Comparison of ENCODE assay signal across 3 cellular contexts in the genomic region with DNA sequence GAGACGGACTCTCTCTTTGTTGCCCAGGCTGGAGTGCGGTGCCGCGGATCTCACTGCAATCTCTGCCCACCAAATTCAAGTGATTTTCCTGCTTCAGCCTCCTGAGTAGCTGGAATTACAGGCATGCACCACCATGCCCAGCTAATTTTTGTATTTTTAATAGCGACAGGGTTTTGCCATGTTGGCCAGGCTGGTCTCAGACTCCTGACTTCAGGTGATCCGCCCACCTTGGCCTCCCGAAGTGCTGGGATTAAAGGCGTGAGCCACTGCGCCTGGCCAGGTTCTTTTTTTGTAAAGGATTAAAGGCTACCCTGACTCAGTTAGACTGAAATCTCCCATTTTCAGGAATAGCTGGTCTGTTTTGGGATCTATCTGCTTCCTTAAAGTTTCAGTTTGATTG. TPM values are rescaled to one million over a fixed set of nuclear protein-coding genes. Genes with fewer than 3 reads are reported as not detected.
"Had no signal": no experiment of that assay in that cellular context is flagged by ENCODE, and none has a peak within 500 bp of the region (broad histone marks: within the 10 kb centered on the region; RNA-seq: fewer than 3 reads in every experiment).

No MANE protein-coding gene starts in this region.

RNA-seq across cellular contexts. Expression of gene TBX2, which starts 40.1 kb away (rescaled TPM):
- total RNA-seq: H1, H7, H9 had no signal
- polyA plus RNA-seq: H1 had no signal
